8 cellular contexts compared by ENCODE assay signal in genomic region chr13:71864981-71865857, GRCh38. TPM values are rescaled to one million over a fixed set of nuclear protein-coding genes. Genes with fewer than 3 reads are reported as not detected.
A peak's percentile ranks its signal among the peaks of the same experiment; 100 is the strongest.
DNase-seq lines count a peak whose midpoint lies in the region; ATAC-seq and TF ChIP-seq lines count a peak whose summit lies in the region.

No MANE protein-coding gene starts in this region.

- no peak overlapping the region for H3K9ac ChIP-seq in Karpas-422 (ENCODE audit: low read length)

- H3K27me3 ChIP-seq in neutrophil: peaks cover 8% of the 10 kb centered on the region
- H3K27me3 ChIP-seq in Karpas-422 (ENCODE audit: low read length): no peaks in the 10 kb centered on the region

- peak overlapping the region; percentile 41 for H3K4me3 ChIP-seq in AG04449 (ENCODE audit: low read depth, low read length)
- peak overlapping the region; percentile 81 to 85 for H3K4me3 ChIP-seq in neutrophil (ENCODE audit: low read depth in 1 of 2, low read length in 1 of 2)
- H3K4me3 ChIP-seq in Karpas-422 (ENCODE audit: low read length): no peak overlapping the region

- peak overlapping the region; percentile 78 for H3K27ac ChIP-seq in neutrophil
- no peak overlapping the region for H3K27ac ChIP-seq in Karpas-422 (ENCODE audit: low read length)

- H3K9me3 Mint-ChIP-seq in activated CD8-positive, alpha-beta T cell treated with anti-CD3 and anti-CD28 coated beads for 36 hours: no peaks in the 10 kb centered on the region

- H3K4me1 Mint-ChIP-seq in activated CD8-positive, alpha-beta T cell treated with anti-CD3 and anti-CD28 coated beads for 36 hours (ENCODE audit: low read depth): peaks cover 20% of the 10 kb centered on the region

- TF ChIP-seq CTCF in AG04449 (IDR thresholded peaks at IDR 0.05; ENCODE audit: insufficient read depth, low read length, missing control alignments) (no peak), neutrophil (IDR thresholded peaks at IDR 0.05) (no peak)
- no peak for TF ChIP-seq CTCF in activated CD8-positive, alpha-beta T cell treated with anti-CD3 and anti-CD28 coated beads for 36 hours (IDR thresholded peaks at IDR 0.05)

- peaks cover 43% of the 10 kb centered on the region for H3K27me3 Mint-ChIP-seq in activated CD8-positive, alpha-beta T cell treated with anti-CD3 and anti-CD28 coated beads for 36 hours

- H2AFZ ChIP-seq in Karpas-422 (ENCODE audit: low read length): no peak overlapping the region

- no peak overlapping the region for H3K27ac Mint-ChIP-seq in activated CD8-positive, alpha-beta T cell treated with anti-CD3 and anti-CD28 coated beads for 36 hours

- H3K4me3 Mint-ChIP-seq in activated CD8-positive, alpha-beta T cell treated with anti-CD3 and anti-CD28 coated beads for 36 hours: peak overlapping the region; percentile 62

- no peaks in the 10 kb centered on the region for H3K9me2 ChIP-seq in Karpas-422 (replicated peaks; ENCODE audit: insufficient read depth, low read length)

- H3K79me2 ChIP-seq in Karpas-422 (ENCODE audit: low read length): no peaks in the 10 kb centered on the region

- H3K36me3 Mint-ChIP-seq in activated CD8-positive, alpha-beta T cell treated with anti-CD3 and anti-CD28 coated beads for 36 hours (ENCODE audit: low read depth): peaks cover 2% of the 10 kb centered on the region

- no peaks in the 10 kb centered on the region for H4K20me1 ChIP-seq in Karpas-422 (ENCODE audit: insufficient read depth, low read depth, low read length)

- H3K36me3 ChIP-seq in neutrophil (no peaks in the 10 kb centered on the region), Karpas-422 (ENCODE audit: insufficient read depth, low read length) (no peaks in the 10 kb centered on the region)

- CTCF ChIA-PET in AG04449 (lab: Yijun Ruan, JAX): no interaction called here
- CTCF ChIA-PET in HEK293T (lab: Yijun Ruan, JAX): interaction anchor here (1.6 kb wide), 1 partner anchor 14 kb away, joined by 6 read pairs; no protein-coding TSS in a partner anchor
- CTCF ChIA-PET in activated CD8-positive, alpha-beta T cell treated with anti-CD3 and anti-CD28 coated beads for 36 hours (lab: Charles Lee): interaction anchor here (0.8 kb wide), 1 partner anchor 14 kb away, joined by 4 read pairs; no protein-coding TSS in a partner anchor

- no peak overlapping the region for H3K4me2 ChIP-seq in Karpas-422 (ENCODE audit: low read depth, low read length, poor library complexity, severe bottlenecking)

- DNase-seq in AG04449 (ENCODE audit: low read depth, low spot score): no peak
- peak; percentile 46 for DNase-seq in HEK293T (ENCODE audit: extremely low spot score)
- DNase-seq in activated CD8-positive, alpha-beta T cell treated with anti-CD3 and anti-CD28 coated beads for 36 hours: peak; percentile 3
- DNase-seq in glomerular visceral epithelial cell (ENCODE audit: extremely low spot score): peak; percentile 10
- DNase-seq in RPMI8226: no peak
- DNase-seq in Karpas-422: no peak

- POLR2A ChIA-PET in AG04449 (lab: Yijun Ruan, JAX) (no interaction called here), HEK293T (lab: Yijun Ruan, JAX) (interaction anchor here (0.5 to 1.9 kb wide), 21 partner anchors 8 to 863 kb away, joined by 3 to 11 read pairs (median 4); partner anchors contain the start of genes BORA and MZT1)
- POLR2A ChIA-PET in activated CD8-positive, alpha-beta T cell treated with anti-CD3 and anti-CD28 coated beads for 36 hours (lab: Charles Lee): no interaction called here

- H3K9me3 ChIP-seq in neutrophil: no peaks in the 10 kb centered on the region
- H3K9me3 ChIP-seq in Karpas-422 (ENCODE audit: low read length): no peaks in the 10 kb centered on the region; the same call in 1 of the 2 replicates

- H3K4me1 ChIP-seq in neutrophil (ENCODE audit: control insufficient read depth in 1 of 2, insufficient read depth in 1 of 2, low read depth in 1 of 2, low read length in 1 of 2) (peaks cover 29 to 34% of the 10 kb centered on the region in 2 experiments), Karpas-422 (ENCODE audit: low read length) (no peaks in the 10 kb centered on the region)

- ATAC-seq in activated CD8-positive, alpha-beta T cell treated with anti-CD3 and anti-CD28 coated beads for 36 hours: no peak
- no peak for ATAC-seq in GM19452 (IDR thresholded peaks at IDR 0.05; ENCODE audit: unreplicated experiment)

- intact Hi-C loops in activated CD8-positive, alpha-beta T cell treated with anti-CD3 and anti-CD28 coated beads for 36 hours (cut with micrococcal nuclease): no loop called here

TF ChIP-seq in HEK293T, 16 proteins besides CTCF, POLR2A, EP300 and RAD21:
- TF ChIP-seq CTBP1 (IDR thresholded peaks at IDR 0.05; ENCODE audit: borderline replicate concordance): peak; percentile 11; the same call in 1 of the 2 replicates
- no peak for TF ChIP-seq ZNF384 (IDR thresholded peaks at IDR 0.05)

RNA-seq across cellular contexts. Expression of gene DACH1, which starts 1.8 kb away (rescaled TPM):
- not detected for total RNA-seq in activated CD8-positive, alpha-beta T cell treated with anti-CD3 and anti-CD28 coated beads for 36 hours
- not detected in 2 replicates for total RNA-seq in Karpas-422 (2014; rRNA removed; shearing (Covaris generic); ENCODE audit: low replicate concordance)

Comparison
In these comparisons a context has a peak if more than half of its experiments do, and no peak if none do; other contexts are left out.
1. DNase-seq: peak in HEK293T (single experiment), activated CD8-positive, alpha-beta T cell treated with anti-CD3 and anti-CD28 coated beads for 36 hours (single experiment) and glomerular visceral epithelial cell (single experiment); none in AG04449 (single experiment), RPMI8226 (single experiment) and Karpas-422 (single experiment).